1 cellular context compared by ENCODE assay signal in the genomic region with DNA sequence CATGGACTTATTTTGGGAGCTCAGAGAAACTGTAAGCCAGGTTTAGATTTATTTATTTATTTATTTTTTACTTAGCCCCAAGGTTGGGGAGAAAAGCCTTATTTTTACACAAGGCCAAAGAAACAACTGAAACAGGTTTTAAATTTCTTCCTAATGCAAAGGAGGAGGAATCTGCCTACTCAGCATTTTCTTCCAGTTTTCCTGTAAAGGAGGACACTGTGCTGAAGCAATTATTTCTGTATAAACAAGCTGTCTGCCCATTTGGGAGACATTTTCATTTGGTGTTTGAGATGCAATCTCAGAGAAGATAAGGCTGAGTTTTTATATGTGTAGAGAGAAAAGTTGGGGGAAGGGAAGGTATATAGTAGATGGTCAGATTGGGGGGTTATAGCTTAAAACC.
TF ChIP-seq lines count a peak whose summit lies in the region.

No MANE protein-coding gene starts in this region.

TF ChIP-seq in HepG2, 621 proteins besides CTCF, POLR2A, EP300 and RAD21 (continued from another document):
- TF ChIP-seq ZBTB40 (IDR thresholded peaks at IDR 0.05) (no peak), ZBTB40 (CRISPR knock-in tag; IDR thresholded peaks at IDR 0.05) (no peak), TFAP4 (IDR thresholded peaks at IDR 0.05; ENCODE audit: borderline replicate concordance, low read depth) (no peak), HMG20A (CRISPR knock-in tag; IDR thresholded peaks at IDR 0.05; ENCODE audit: borderline replicate concordance) (no peak), SPEN (CRISPR knock-in tag; IDR thresholded peaks at IDR 0.05; ENCODE audit: low read depth) (no peak), DNMT3B (CRISPR knock-in tag; conservative IDR thresholded peaks at IDR 0.05) (no peak), NONO (IDR thresholded peaks at IDR 0.05) (no peak), NONO (CRISPR knock-in tag; conservative IDR thresholded peaks at IDR 0.05) (no peak), ZNF124 (CRISPR knock-in tag; IDR thresholded peaks at IDR 0.05) (no peak), MAFK (conservative IDR thresholded peaks at IDR 0.05 in 1 of 2, IDR thresholded peaks at IDR 0.05 in 1 of 2; ENCODE audit: low read length in 2 of 2) (peak; percentile 99 to 100), NR0B2 (CRISPR knock-in tag; IDR thresholded peaks at IDR 0.05) (no peak), MAFF (IDR thresholded peaks at IDR 0.05; ENCODE audit: low read depth, low read length) (peak; percentile 100)
- TF ChIP-seq, protein P1, sequence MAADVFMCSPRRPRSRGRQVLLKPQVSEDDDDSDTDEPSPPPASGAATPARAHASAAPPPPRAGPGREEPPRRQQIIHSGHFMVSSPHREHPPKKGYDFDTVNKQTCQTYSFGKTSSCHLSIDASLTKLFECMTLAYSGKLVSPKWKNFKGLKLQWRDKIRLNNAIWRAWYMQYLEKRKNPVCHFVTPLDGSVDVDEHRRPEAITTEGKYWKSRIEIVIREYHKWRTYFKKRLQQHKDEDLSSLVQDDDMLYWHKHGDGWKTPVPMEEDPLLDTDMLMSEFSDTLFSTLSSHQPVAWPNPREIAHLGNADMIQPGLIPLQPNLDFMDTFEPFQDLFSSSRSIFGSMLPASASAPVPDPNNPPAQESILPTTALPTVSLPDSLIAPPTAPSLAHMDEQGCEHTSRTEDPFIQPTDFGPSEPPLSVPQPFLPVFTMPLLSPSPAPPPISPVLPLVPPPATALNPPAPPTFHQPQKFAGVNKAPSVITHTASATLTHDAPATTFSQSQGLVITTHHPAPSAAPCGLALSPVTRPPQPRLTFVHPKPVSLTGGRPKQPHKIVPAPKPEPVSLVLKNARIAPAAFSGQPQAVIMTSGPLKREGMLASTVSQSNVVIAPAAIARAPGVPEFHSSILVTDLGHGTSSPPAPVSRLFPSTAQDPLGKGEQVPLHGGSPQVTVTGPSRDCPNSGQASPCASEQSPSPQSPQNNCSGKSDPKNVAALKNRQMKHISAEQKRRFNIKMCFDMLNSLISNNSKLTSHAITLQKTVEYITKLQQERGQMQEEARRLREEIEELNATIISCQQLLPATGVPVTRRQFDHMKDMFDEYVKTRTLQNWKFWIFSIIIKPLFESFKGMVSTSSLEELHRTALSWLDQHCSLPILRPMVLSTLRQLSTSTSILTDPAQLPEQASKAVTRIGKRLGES (CRISPR knock-in tag; IDR thresholded peaks at IDR 0.05; ENCODE audit: borderline replicate concordance) = no peak
- TF ChIP-seq, protein P2, sequence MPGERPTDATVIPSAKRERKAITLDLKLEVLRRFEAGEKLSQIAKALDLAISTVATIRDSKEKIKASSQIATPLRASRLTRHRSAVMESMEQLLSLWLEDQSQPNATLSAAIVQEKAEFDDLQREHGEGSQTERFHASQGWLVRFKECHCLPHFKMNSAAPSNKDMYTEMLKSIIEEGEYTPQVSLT (CRISPR knock-in tag; IDR thresholded peaks at IDR 0.05; ENCODE audit: borderline replicate concordance, low read depth) = no peak
